ENCODE assay signal across 1 cellular context in genomic region chr11:8688414-8689362, GRCh38.
TF ChIP-seq lines count a peak whose summit lies in the region.

No MANE protein-coding gene starts in this region.

TF ChIP-seq in HepG2, 621 proteins besides CTCF, POLR2A, EP300 and RAD21 (continued from another document and continues in another):
- TF ChIP-seq RXRA (CRISPR knock-in tag; IDR thresholded peaks at IDR 0.05) (peak; percentile 77; the same call in 1 of the 2 replicates), BHLHE40 (IDR thresholded peaks at IDR 0.05; ENCODE audit: low read length) (no peak), MTF1 (CRISPR knock-in tag; IDR thresholded peaks at IDR 0.05) (no peak; the same call in 1 of the 2 replicates), ELK4 (CRISPR knock-in tag; IDR thresholded peaks at IDR 0.05; ENCODE audit: borderline replicate concordance) (peak; percentile 84; the same call in 1 of the 2 replicates), THRA (CRISPR knock-in tag; IDR thresholded peaks at IDR 0.05; ENCODE audit: borderline replicate concordance) (peak; percentile 60; the same call in 1 of the 2 replicates), NAIF1 (CRISPR knock-in tag; IDR thresholded peaks at IDR 0.05; ENCODE audit: borderline replicate concordance) (no peak; the same call in 1 of the 2 replicates), HMG20A (CRISPR knock-in tag; IDR thresholded peaks at IDR 0.05; ENCODE audit: borderline replicate concordance) (peak; percentile 32; the same call in 1 of the 2 replicates), ZNF770 (CRISPR knock-in tag; IDR thresholded peaks at IDR 0.05) (no peak), ERF (CRISPR knock-in tag; IDR thresholded peaks at IDR 0.05) (peak; percentile 71), POLR2G (IDR thresholded peaks at IDR 0.05; ENCODE audit: low read depth, low read length) (peak; percentile 97), ZNF746 (CRISPR knock-in tag; IDR thresholded peaks at IDR 0.05) (peak; percentile 24; the same call in 1 of the 2 replicates), ATF1 (CRISPR knock-in tag; IDR thresholded peaks at IDR 0.05) (peak; percentile 74), SMAD3 (CRISPR knock-in tag; IDR thresholded peaks at IDR 0.05) (peak; percentile 73), TFDP2 (CRISPR knock-in tag; IDR thresholded peaks at IDR 0.05) (peak; percentile 96), ZNF138 (CRISPR knock-in tag; IDR thresholded peaks at IDR 0.05; ENCODE audit: low read depth) (no peak), POLR2AphosphoS5 (IDR thresholded peaks at IDR 0.05; ENCODE audit: low read depth, low read length) (peak; percentile 91), DMTF1 (CRISPR knock-in tag; IDR thresholded peaks at IDR 0.05) (no peak), REST (IDR thresholded peaks at IDR 0.05; ENCODE audit: borderline replicate concordance in 1 of 2, low read depth in 1 of 2, low read length in 2 of 2) (peak in 1 of 2 experiments; percentile 22; a peak in 1 of 4 replicates), KDM2A (CRISPR knock-in tag; IDR thresholded peaks at IDR 0.05; ENCODE audit: borderline replicate concordance, low read depth) (peak; percentile 100), RNF2 (conservative IDR thresholded peaks at IDR 0.05; ENCODE audit: low read depth) (peak; percentile 64; the same call in 1 of the 2 replicates), ZNF367 (CRISPR knock-in tag; IDR thresholded peaks at IDR 0.05; ENCODE audit: borderline replicate concordance) (peak; percentile 75; the same call in 1 of the 2 replicates), POGK (CRISPR knock-in tag; conservative IDR thresholded peaks at IDR 0.05) (peak; percentile 88), ZNF468 (CRISPR knock-in tag; IDR thresholded peaks at IDR 0.05) (no peak), MIER3 (CRISPR knock-in tag; IDR thresholded peaks at IDR 0.05; ENCODE audit: borderline replicate concordance) (peak; percentile 57), ZNF318 (CRISPR knock-in tag; IDR thresholded peaks at IDR 0.05) (peak; percentile 84; the same call in 1 of the 2 replicates), CEBPB (IDR thresholded peaks at IDR 0.05; ENCODE audit: borderline replicate concordance, low read depth, low read length) (no peak), ZNF329 (CRISPR knock-in tag; IDR thresholded peaks at IDR 0.05; ENCODE audit: low read depth) (0 out of 2 replicates have a peak, but pooled peaks have one; percentile 41), SKIL (CRISPR knock-in tag; IDR thresholded peaks at IDR 0.05; ENCODE audit: borderline replicate concordance) (no peak)
